ENCODE assay signal across 10 cellular contexts in genomic region chr19:17471410-17472125, GRCh38. TPM values are rescaled to one million over a fixed set of nuclear protein-coding genes. Genes with fewer than 3 reads are reported as not detected.
DNase-seq lines count a peak whose midpoint lies in the region; ATAC-seq, FAIRE-seq and TF ChIP-seq lines count a peak whose summit lies in the region.
"Had no signal": no experiment of that assay in that cellular context is flagged by ENCODE, and none has a peak within 500 bp of the region (broad histone marks: within the 10 kb centered on the region; RNA-seq: fewer than 3 reads in every experiment).

No MANE protein-coding gene starts in this region.

- DNase-seq in A549 (ENCODE audit: low read depth in 1 of 2, low spot score in 1 of 2): no peak
- no peak for DNase-seq in HFFc6
- no peak for DNase-seq in MCF 10A (ENCODE audit: unreplicated experiment)
- DNase-seq in mesothelial cell of epicardium (ENCODE audit: low spot score in 2 of 2, unreplicated experiment in 2 of 2): no peak
- no peak for DNase-seq in NCI-H2107 (lab: John Stamatoyannopoulos, UW)
- DNase-seq: activated CD4-positive, CD25-positive, alpha-beta regulatory T cell treated with anti-CD3 and anti-CD28 coated beads, Interleukin-2, amount 50 U/mL, for 72 hours had no signal

- FAIRE-seq in A549 (lab: Jason Lieb, UNC): no peak

- POLR2A ChIA-PET in A549 (lab: Yijun Ruan, JAX) (no interaction called here), MCF 10A (lab: Yijun Ruan, JAX) (interaction anchor here (0.5 to 1.6 kb wide), 9 partner anchors 9 to 183 kb away, joined by 3 to 5 read pairs (median 3); partner anchors contain the start of gene DDA1)

- H3K27ac Mint-ChIP-seq in HFFc6 (no peak overlapping the region; the same call in 1 of the 2 replicates), MCF 10A (ENCODE audit: low read depth, unreplicated experiment) (peak overlapping the region; percentile 71), mesothelial cell of epicardium (no peak overlapping the region)

- TF ChIP-seq RAD21 in A549 (conservative IDR thresholded peaks at IDR 0.05 in 1 of 2, IDR thresholded peaks at IDR 0.05 in 1 of 2): no peak

- WGBS in A549 (ENCODE audit: missing lambda C conversion rate): 95% methylated on average over 6 of the region's 12 CpGs

- H3K9me3 ChIP-seq in A549: no peaks in the 10 kb centered on the region

- no peak overlapping the region for H3K27ac ChIP-seq in A549

- H3K4me1 Mint-ChIP-seq in HFFc6 (ENCODE audit: low read depth): peaks cover 48% of the 10 kb centered on the region
- H3K4me1 Mint-ChIP-seq in MCF 10A (ENCODE audit: insufficient read depth, unreplicated experiment): peaks cover 39% of the 10 kb centered on the region
- peaks cover 15% of the 10 kb centered on the region for H3K4me1 Mint-ChIP-seq in mesothelial cell of epicardium

- TF ChIP-seq CTCF in A549 (IDR thresholded peaks at IDR 0.05) (no peak), HFFc6 (IDR thresholded peaks at IDR 0.05) (no peak), MCF 10A (IDR thresholded peaks at IDR 0.05; ENCODE audit: unreplicated experiment) (no peak), mesothelial cell of epicardium (IDR thresholded peaks at IDR 0.05; ENCODE audit: unreplicated experiment) (no peak)

- no peaks in the 10 kb centered on the region for H3K9me3 Mint-ChIP-seq in HFFc6
- H3K9me3 Mint-ChIP-seq in MCF 10A (ENCODE audit: unreplicated experiment): no peaks in the 10 kb centered on the region
- no peaks in the 10 kb centered on the region for H3K9me3 Mint-ChIP-seq in mesothelial cell of epicardium

- H3K4me3 ChIP-seq in A549: no peak overlapping the region

- no TSS peak for BruUV-seq in MCF 10A (replicated peaks; lab: Mats Ljungman, UMichigan)

- H3K4me1 ChIP-seq in A549: peaks cover 24% of the 10 kb centered on the region; the same call in 2 of the 3 replicates

- CTCF ChIA-PET in A549 (lab: Yijun Ruan, JAX) (interaction anchor here (0.6 to 1.9 kb wide), 3 partner anchors 39 to 465 kb away, joined by 3 to 11 read pairs (median 3); partner anchors contain the start of gene PGLS), MCF 10A (lab: Yijun Ruan, JAX) (interaction anchor here (1.3 to 3.6 kb wide), 3 partner anchors 25 to 295 kb away, joined by 3 to 19 read pairs (median 4); no protein-coding TSS in a partner anchor)

- H3K36me3 Mint-ChIP-seq in HFFc6 (ENCODE audit: low read depth) (no peaks in the 10 kb centered on the region), MCF 10A (ENCODE audit: insufficient read depth, unreplicated experiment) (no peaks in the 10 kb centered on the region), mesothelial cell of epicardium (peaks cover 1% of the 10 kb centered on the region)

- H3K27me3 Mint-ChIP-seq in HFFc6 (ENCODE audit: insufficient read depth) (no peaks in the 10 kb centered on the region), MCF 10A (ENCODE audit: insufficient read depth, unreplicated experiment) (no peaks in the 10 kb centered on the region), mesothelial cell of epicardium (ENCODE audit: low read depth) (no peaks in the 10 kb centered on the region)

- ATAC-seq in A549 (no peak), GM21526 (IDR thresholded peaks at IDR 0.05; ENCODE audit: low FRiP score, unreplicated experiment) (no peak), HG03469 (IDR thresholded peaks at IDR 0.05; ENCODE audit: unreplicated experiment) (no peak)
- no peak for ATAC-seq in activated CD4-positive, CD25-positive, alpha-beta regulatory T cell treated with anti-CD3 and anti-CD28 coated beads, Interleukin-2, amount 50 U/mL, for 24 hours
- ATAC-seq: left lobe of liver had no signal

- peak overlapping the region; percentile 97 for H3K4me3 Mint-ChIP-seq in HFFc6
- peak overlapping the region; percentile 91 for H3K4me3 Mint-ChIP-seq in MCF 10A (ENCODE audit: unreplicated experiment)
- H3K4me3 Mint-ChIP-seq in mesothelial cell of epicardium: peak overlapping the region; percentile 88

- no peak for TF ChIP-seq EP300 in A549 (IDR thresholded peaks at IDR 0.05)

- peak overlapping the region; percentile 76 for H3K4me2 ChIP-seq in A549

- intact Hi-C loops in MCF 10A (cut with micrococcal nuclease): no loop called here

- TF ChIP-seq POLR2A in A549 (IDR thresholded peaks at IDR 0.05; ENCODE audit: low read length): no peak

TF ChIP-seq in A549, 52 proteins besides CTCF, POLR2A, EP300 and RAD21 (continues in another document):
- TF ChIP-seq MAX (IDR thresholded peaks at IDR 0.05): no peak
- TF ChIP-seq TFCP2L1 (CRISPR knock-in tag; IDR thresholded peaks at IDR 0.05): no peak
- TF ChIP-seq TP53 (CRISPR knock-in tag; IDR thresholded peaks at IDR 0.05): no peak
- TF ChIP-seq RARB (CRISPR knock-in tag; IDR thresholded peaks at IDR 0.05): no peak
- no peak for TF ChIP-seq HEYL (CRISPR knock-in tag; IDR thresholded peaks at IDR 0.05)
- no peak for TF ChIP-seq BCL3 (IDR thresholded peaks at IDR 0.05)
- TF ChIP-seq HES2 (IDR thresholded peaks at IDR 0.05): no peak
- TF ChIP-seq HDAC2 (IDR thresholded peaks at IDR 0.05): no peak
- no peak for TF ChIP-seq CBX2 (IDR thresholded peaks at IDR 0.05; ENCODE audit: borderline replicate concordance, low read depth)
- no peak for TF ChIP-seq EHF (CRISPR knock-in tag; IDR thresholded peaks at IDR 0.05)
- TF ChIP-seq GATA3 (IDR thresholded peaks at IDR 0.05; ENCODE audit: borderline replicate concordance): no peak
- TF ChIP-seq ZC3H11A (IDR thresholded peaks at IDR 0.05): no peak

RNA-seq across cellular contexts. Expression of gene SLC27A1, which starts 1.2 kb away (rescaled TPM):
- 1.8 and 2.7 TPM in 2 replicates for polyA plus RNA-seq in A549 (2011; rRNA removed)
- polyA plus RNA-seq in A549 (2012; cell fraction: cytosol; rRNA removed): 2.6 and 4.1 TPM in 2 replicates
- polyA plus RNA-seq in A549 (2012; cell fraction: nucleus; rRNA removed): 12.9 and 13.5 TPM in 2 replicates
- polyA plus RNA-seq in A549 (2017; fragmentation: RNase III; extraction: RNeasy Plus Mini Kit Qiagen cat#74134 plus additional on column Dnase treatment): 1.9 to 2.6 TPM (median 2.5 TPM) in 3 replicates
- 2.1 and 3.1 TPM in 2 replicates for polyA minus RNA-seq in A549 (2011; rRNA and poly(A)+ RNA removed)
- total RNA-seq in HFFc6 (2021; fragmentation: NEBNext Ultra II Directional; extraction: Animal tissue kit (Norgen Biotek cat#: 25700)): 10 to 100 TPM; 11.5 to 14.9 (median 13.6) TPM
- 3.4 and 5.0 TPM in 2 replicates for total RNA-seq in MCF 10A (2022)
- 25.1 to 27.5 TPM (median 26.0 TPM) in 3 replicates for total RNA-seq in mesothelial cell of epicardium

RNA-seq across cellular contexts. Expression of gene NXNL1, which starts 10.8 kb away (rescaled TPM):
- polyA plus RNA-seq in A549 (2011; rRNA removed) (not detected in 2 replicates), A549 (2017; fragmentation: RNase III; extraction: RNeasy Plus Mini Kit Qiagen cat#74134 plus additional on column Dnase treatment) (not detected in 3 replicates)
- not detected in 2 replicates for polyA plus RNA-seq in A549 (2012; cell fraction: cytosol; rRNA removed)
- polyA plus RNA-seq in A549 (2012; cell fraction: nucleus; rRNA removed): not detected in 2 replicates
- not detected in 2 replicates for polyA minus RNA-seq in A549 (2011; rRNA and poly(A)+ RNA removed)
- not detected for total RNA-seq in HFFc6 (2021; fragmentation: NEBNext Ultra II Directional; extraction: Animal tissue kit (Norgen Biotek cat#: 25700))
- total RNA-seq in MCF 10A (2022) (not detected in 2 replicates), mesothelial cell of epicardium (not detected in 3 replicates)
- total RNA-seq: left lobe of liver had no signal

RNA-seq across cellular contexts. Expression of gene TMEM221, which starts 23.1 kb away (rescaled TPM):
- polyA plus RNA-seq in A549 (2011; rRNA removed) (0.61 and 0.78 TPM in 2 replicates), A549 (2017; fragmentation: RNase III; extraction: RNeasy Plus Mini Kit Qiagen cat#74134 plus additional on column Dnase treatment) (0.52 to 0.90 TPM (median 0.62 TPM) in 3 replicates)
- polyA plus RNA-seq in A549 (2012; cell fraction: cytosol; rRNA removed): 0.41 and 0.58 TPM in 2 replicates
- 0.72 and 1.3 TPM in 2 replicates for polyA plus RNA-seq in A549 (2012; cell fraction: nucleus; rRNA removed)
- polyA minus RNA-seq in A549 (2011; rRNA and poly(A)+ RNA removed): 0.45 and 0.97 TPM in 2 replicates
- not detected for total RNA-seq in HFFc6 (2021; fragmentation: NEBNext Ultra II Directional; extraction: Animal tissue kit (Norgen Biotek cat#: 25700))
- total RNA-seq in MCF 10A (2022) (not detected in 2 replicates), mesothelial cell of epicardium (4.8 to 6.0 TPM (median 5.1 TPM) in 3 replicates)

RNA-seq across cellular contexts. Expression of gene PGLS, which starts 39.9 kb away (rescaled TPM):
- polyA plus RNA-seq in A549 (2011; rRNA removed) (24.9 and 28.8 TPM in 2 replicates), A549 (2017; fragmentation: RNase III; extraction: RNeasy Plus Mini Kit Qiagen cat#74134 plus additional on column Dnase treatment) (37.2 to 49.4 TPM (median 45.7 TPM) in 3 replicates)
- polyA plus RNA-seq in A549 (2012; cell fraction: cytosol; rRNA removed): 55.6 and 75.8 TPM in 2 replicates
- polyA plus RNA-seq in A549 (2012; cell fraction: nucleus; rRNA removed): 72.0 and 80.2 TPM in 2 replicates
- polyA minus RNA-seq in A549 (2011; rRNA and poly(A)+ RNA removed): 41.5 and 47.5 TPM in 2 replicates
- total RNA-seq in HFFc6 (2021; fragmentation: NEBNext Ultra II Directional; extraction: Animal tissue kit (Norgen Biotek cat#: 25700)): 100 to 1,000 TPM in 1 of 6 experiments, 10 to 100 TPM in 5; 90.6 to 101 (median 95.2) TPM
- total RNA-seq in MCF 10A (2022) (115 and 143 TPM in 2 replicates), mesothelial cell of epicardium (100.0 to 106 TPM (median 104 TPM) in 3 replicates)

RNA-seq across cellular contexts. Expression of gene MVB12A, which starts 51.7 kb away (rescaled TPM):
- polyA plus RNA-seq in A549 (2011; rRNA removed) (18.3 and 19.1 TPM in 2 replicates), A549 (2017; fragmentation: RNase III; extraction: RNeasy Plus Mini Kit Qiagen cat#74134 plus additional on column Dnase treatment) (26.8 to 30.2 TPM (median 27.7 TPM) in 3 replicates)
- polyA plus RNA-seq in A549 (2012; cell fraction: cytosol; rRNA removed): 36.1 and 51.9 TPM in 2 replicates
- polyA plus RNA-seq in A549 (2012; cell fraction: nucleus; rRNA removed): 51.9 and 58.3 TPM in 2 replicates
- polyA minus RNA-seq in A549 (2011; rRNA and poly(A)+ RNA removed): 17.0 and 18.8 TPM in 2 replicates
- 10 to 100 TPM; 45.2 to 49.2 (median 47.2) TPM for total RNA-seq in HFFc6 (2021; fragmentation: NEBNext Ultra II Directional; extraction: Animal tissue kit (Norgen Biotek cat#: 25700))
- total RNA-seq in MCF 10A (2022) (47.7 and 51.1 TPM in 2 replicates), mesothelial cell of epicardium (53.5 to 57.2 TPM (median 54.5 TPM) in 3 replicates)
